21 cellular contexts compared by ENCODE assay signal in the genomic region with DNA sequence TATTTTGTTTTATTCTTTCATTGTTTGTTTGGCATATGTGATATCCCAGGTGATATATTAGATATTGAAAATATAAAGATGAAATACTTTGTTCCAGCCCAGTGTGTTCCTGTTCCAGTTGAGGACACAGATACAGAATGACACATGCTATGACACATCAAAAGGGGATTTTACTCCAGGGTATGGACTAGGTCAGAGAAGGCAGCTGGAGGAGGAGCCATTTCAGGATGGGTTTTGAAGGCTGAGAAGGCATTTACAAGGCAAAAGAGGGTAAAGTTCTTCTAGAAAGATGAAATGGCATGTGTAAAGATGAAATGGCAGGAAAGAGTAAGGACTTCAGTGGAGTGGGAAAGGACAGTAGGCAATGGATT.
DNase-seq lines count a peak whose midpoint lies in the region; ATAC-seq and TF ChIP-seq lines count a peak whose summit lies in the region.
"Had no signal": no experiment of that assay in that cellular context is flagged by ENCODE, and none has a peak within 500 bp of the region (broad histone marks: within the 10 kb centered on the region; RNA-seq: fewer than 3 reads in every experiment).

No MANE protein-coding gene starts in this region.

- H3K4me3 ChIP-seq in DND-41 (ENCODE audit: low read depth in 1 of 2, low read length in 2 of 2) (no peak overlapping the region), brain microvascular endothelial cell (ENCODE audit: low read depth, low read length) (no peak overlapping the region)
- H3K4me3 ChIP-seq: right atrium auricular region, thoracic aorta had no signal

- in situ Hi-C loops in brain microvascular endothelial cell (cut with HindIII; ENCODE audit: low pct_ligation_motif_present, low sequenced_read_pairs) = no loop called here

- H3K9me3 ChIP-seq in DND-41 (ENCODE audit: insufficient read depth, low read length, severe bottlenecking) = no peaks in the 10 kb centered on the region
- H3K9me3 ChIP-seq: right atrium auricular region, thoracic aorta had no signal

- H4K20me1 ChIP-seq in DND-41 (ENCODE audit: insufficient read depth, low read length) = no peaks in the 10 kb centered on the region

- H3K27me3 Mint-ChIP-seq in stimulated activated memory B cell treated with anti-CD40 and anti-IgM and Interleukin-4, amounts not matched to agents 10 μg/mL and 1 μg/mL and 100 μg/mL, for 72 hours = no peaks in the 10 kb centered on the region
- H3K27me3 Mint-ChIP-seq in osteocyte (ENCODE audit: unreplicated experiment) = no peaks in the 10 kb centered on the region
- H3K27me3 Mint-ChIP-seq: activated CD4-positive, alpha-beta memory T cell treated with anti-CD3 and anti-CD28 coated beads for 36 hours; CD4-positive, alpha-beta T cell; T-helper 17 cell had no signal

- no peak for TF ChIP-seq CTCF in DND-41 (IDR thresholded peaks at IDR 0.05; ENCODE audit: borderline replicate concordance, extremely low read depth, low read length, poor library complexity, severe bottlenecking)
- TF ChIP-seq CTCF in brain microvascular endothelial cell (IDR thresholded peaks at IDR 0.05; ENCODE audit: low read depth, low read length, missing control alignments) = no peak
- no peak for TF ChIP-seq CTCF in osteocyte (IDR thresholded peaks at IDR 0.05)

- H3K27ac ChIP-seq in DND-41 (ENCODE audit: low read length) (no peak overlapping the region), brain microvascular endothelial cell (no peak overlapping the region)
- H3K27ac ChIP-seq: right atrium auricular region, thoracic aorta had no signal

- peak overlapping the region; percentile 41; the same call in 1 of the 2 replicates for H2AFZ ChIP-seq in DND-41 (ENCODE audit: low read depth, low read length)

- H3K36me3 Mint-ChIP-seq in stimulated activated memory B cell treated with anti-CD40 and anti-IgM and Interleukin-4, amounts not matched to agents 10 μg/mL and 1 μg/mL and 100 μg/mL, for 72 hours = no peaks in the 10 kb centered on the region
- peaks cover 2% of the 10 kb centered on the region for H3K36me3 Mint-ChIP-seq in osteocyte (ENCODE audit: unreplicated experiment)
- H3K36me3 Mint-ChIP-seq: activated CD4-positive, alpha-beta memory T cell treated with anti-CD3 and anti-CD28 coated beads for 36 hours; WTC11 had no signal

- H3K27ac Mint-ChIP-seq in stimulated activated memory B cell treated with anti-CD40 and anti-IgM and Interleukin-4, amounts not matched to agents 10 μg/mL and 1 μg/mL and 100 μg/mL, for 72 hours = no peak overlapping the region
- H3K27ac Mint-ChIP-seq in osteocyte (ENCODE audit: unreplicated experiment) = no peak overlapping the region
- H3K27ac Mint-ChIP-seq: activated CD4-positive, alpha-beta memory T cell treated with anti-CD3 and anti-CD28 coated beads for 36 hours; CD4-positive, alpha-beta T cell; T-helper 17 cell; WTC11 had no signal

- no peak overlapping the region for H3K9ac ChIP-seq in DND-41 (ENCODE audit: low read depth, low read length)

- H3K79me2 ChIP-seq in DND-41 (ENCODE audit: insufficient read depth, low read length) = no peaks in the 10 kb centered on the region

- no peaks in the 10 kb centered on the region for H3K4me1 Mint-ChIP-seq in stimulated activated memory B cell treated with anti-CD40 and anti-IgM and Interleukin-4, amounts not matched to agents 10 μg/mL and 1 μg/mL and 100 μg/mL, for 72 hours
- peaks cover 31% of the 10 kb centered on the region for H3K4me1 Mint-ChIP-seq in osteocyte (ENCODE audit: unreplicated experiment)
- H3K4me1 Mint-ChIP-seq: T-helper 17 cell, WTC11 had no signal

- H3K36me3 ChIP-seq in DND-41 (ENCODE audit: insufficient read depth, low read length) (no peaks in the 10 kb centered on the region), brain microvascular endothelial cell (replicated peaks) (no peaks in the 10 kb centered on the region)
- H3K36me3 ChIP-seq: right atrium auricular region, thoracic aorta had no signal

- no peak for ATAC-seq in DND-41 (ENCODE audit: insufficient read depth, low read depth)
- ATAC-seq in GM19351 (IDR thresholded peaks at IDR 0.05; ENCODE audit: unreplicated experiment) = peak; percentile 27
- no peak for ATAC-seq in stimulated activated memory B cell treated with anti-CD40 and anti-IgM and Interleukin-4, amounts not matched to agents 10 μg/mL and 1 μg/mL and 100 μg/mL, for 72 hours
- ATAC-seq: T-helper 17 cell, WTC11 had no signal

- H3K27me3 ChIP-seq in DND-41 (ENCODE audit: insufficient read depth, low read length, poor library complexity) (no peaks in the 10 kb centered on the region), brain microvascular endothelial cell (replicated peaks) (no peaks in the 10 kb centered on the region)
- H3K27me3 ChIP-seq: right atrium auricular region had no signal

- no peak for DNase-seq in DND-41
- peak; percentile 41 for DNase-seq in HS-5 (ENCODE audit: low read depth)
- peak; percentile 3 for DNase-seq in brain microvascular endothelial cell
- DNase-seq in osteocyte (ENCODE audit: extremely low spot score, unreplicated experiment) = no peak
- no peak for DNase-seq in stimulated activated CD4-positive, alpha-beta T cell treated with anti-CD3 and anti-CD28 coated beads, Interleukin-2, amount 100 ng/mL, for 48 hours
- no peak for DNase-seq in NOMO-1 treated with dmso at 0.1 percent for 144 hours (lab: John Stamatoyannopoulos, UW; ENCODE audit: unreplicated experiment)
- DNase-seq: activated CD4-positive, alpha-beta memory T cell treated with anti-CD3 and anti-CD28 coated beads for 36 hours; activated naive CD4-positive, alpha-beta T cell treated with Interleukin-2 at 50 U/mL for 16 hours; amygdala; caudate nucleus; CD4-positive, alpha-beta T cell; NCI-H1092; NCI-H2107; NCI-H524; OCI-M1; T-helper 17 cell had no signal

- H3K4me2 ChIP-seq in DND-41 (ENCODE audit: insufficient read depth, low read length) = no peak overlapping the region

- H3K9me3 Mint-ChIP-seq in stimulated activated memory B cell treated with anti-CD40 and anti-IgM and Interleukin-4, amounts not matched to agents 10 μg/mL and 1 μg/mL and 100 μg/mL, for 72 hours = peaks cover 12% of the 10 kb centered on the region
- H3K9me3 Mint-ChIP-seq in osteocyte (ENCODE audit: unreplicated experiment) = no peaks in the 10 kb centered on the region
- H3K9me3 Mint-ChIP-seq: WTC11 had no signal

- no peak overlapping the region for H3K4me3 Mint-ChIP-seq in stimulated activated memory B cell treated with anti-CD40 and anti-IgM and Interleukin-4, amounts not matched to agents 10 μg/mL and 1 μg/mL and 100 μg/mL, for 72 hours
- no peak overlapping the region for H3K4me3 Mint-ChIP-seq in osteocyte (ENCODE audit: unreplicated experiment)
- H3K4me3 Mint-ChIP-seq: activated CD4-positive, alpha-beta memory T cell treated with anti-CD3 and anti-CD28 coated beads for 36 hours; CD4-positive, alpha-beta T cell; T-helper 17 cell; WTC11 had no signal

- H3K4me1 ChIP-seq in DND-41 (ENCODE audit: insufficient read depth, low read length) = no peaks in the 10 kb centered on the region
- H3K4me1 ChIP-seq: right atrium auricular region had no signal

Comparison
In these comparisons a context has a peak if more than half of its experiments do, and no peak if none do; other contexts are left out.
1. DNase-seq: peak in HS-5 (single experiment) and brain microvascular endothelial cell (single experiment); none in DND-41 (single experiment), osteocyte (single experiment), stimulated activated CD4-positive, alpha-beta T cell treated with anti-CD3 and anti-CD28 coated beads, Interleukin-2, amount 100 ng/mL, for 48 hours (0 of 2) and NOMO-1 treated with dmso at 0.1 percent for 144 hours (single experiment).